In the genomic region with DNA sequence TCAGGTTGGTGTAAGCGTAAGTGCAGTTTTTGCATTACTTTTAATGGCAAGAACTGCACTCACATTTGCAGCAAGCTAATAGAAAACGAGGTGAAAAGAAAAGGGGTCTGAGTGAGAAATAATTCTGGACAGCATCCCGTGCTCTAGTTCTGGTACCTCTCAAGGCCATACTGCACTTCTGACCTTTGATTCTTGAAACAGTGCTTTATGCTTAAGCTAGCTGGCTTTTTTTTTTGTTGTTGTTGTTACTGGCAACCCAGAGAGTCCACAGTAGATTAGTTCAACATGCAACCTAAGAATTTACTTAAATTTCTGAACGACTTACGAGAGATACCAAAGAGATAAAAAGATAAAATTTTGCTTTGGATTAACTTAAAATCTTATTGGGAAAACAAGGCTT, we compare ENCODE assay signal across 21 cellular contexts.
"Had no signal": no experiment of that assay in that cellular context is flagged by ENCODE, and none has a peak within 500 bp of the region (broad histone marks: within the 10 kb centered on the region; RNA-seq: fewer than 3 reads in every experiment).

No MANE protein-coding gene starts in this region.

- H3K36me3 Mint-ChIP-seq: naive B cell; stimulated activated effector memory CD8-positive, alpha-beta T cell treated with anti-CD3 and anti-CD28 coated beads, Interleukin-12 subunit alpha, Interleukin-12 subunit beta, amount 100 ng/mL, for 72 hours; type B pancreatic cell had no signal

- FAIRE-seq: keratinocyte, urothelium cell line had no signal

- H3K4me1 ChIP-seq: colonic mucosa, esophagus squamous epithelium, gastrocnemius medialis, suprapubic skin, thyroid gland had no signal

- H3K27ac ChIP-seq: colonic mucosa, esophagus squamous epithelium, gastrocnemius medialis, suprapubic skin, thyroid gland had no signal

- H3K27me3 ChIP-seq: colonic mucosa, esophagus squamous epithelium, gastrocnemius medialis, suprapubic skin, thyroid gland had no signal

- ATAC-seq: gastrocnemius medialis; left ventricle myocardium superior; stimulated activated effector memory CD8-positive, alpha-beta T cell treated with anti-CD3 and anti-CD28 coated beads, Interleukin-12 subunit alpha, Interleukin-12 subunit beta, amount 100 ng/mL, for 72 hours; stimulated activated naive CD8-positive, alpha-beta T cell treated with anti-CD3 and anti-CD28 coated beads, Interleukin-15, Interleukin-2, amounts not matched to agents 100 U/mL and 50 U/mL, for 24 hours had no signal

- H3K9me3 Mint-ChIP-seq: nephron progenitor cell, type B pancreatic cell had no signal

- H3K36me3 ChIP-seq: colonic mucosa, esophagus squamous epithelium, gastrocnemius medialis, suprapubic skin, thyroid gland had no signal

- H3K4me3 Mint-ChIP-seq: naive B cell; nephron progenitor cell; stimulated activated effector memory CD8-positive, alpha-beta T cell treated with anti-CD3 and anti-CD28 coated beads, Interleukin-12 subunit alpha, Interleukin-12 subunit beta, amount 100 ng/mL, for 72 hours; type B pancreatic cell had no signal

- H3K9me3 ChIP-seq: colonic mucosa, esophagus squamous epithelium, gastrocnemius medialis, suprapubic skin, thyroid gland had no signal

- H3K27me3 Mint-ChIP-seq: naive B cell had no signal

- H3K4me3 ChIP-seq: colonic mucosa, esophagus squamous epithelium, gastrocnemius medialis, lung, suprapubic skin, thyroid gland had no signal

- H3K27ac Mint-ChIP-seq: naive B cell; nephron progenitor cell; stimulated activated effector memory CD8-positive, alpha-beta T cell treated with anti-CD3 and anti-CD28 coated beads, Interleukin-12 subunit alpha, Interleukin-12 subunit beta, amount 100 ng/mL, for 72 hours; type B pancreatic cell had no signal

- H3K4me1 Mint-ChIP-seq: naive B cell; nephron progenitor cell; stimulated activated effector memory CD8-positive, alpha-beta T cell treated with anti-CD3 and anti-CD28 coated beads, Interleukin-12 subunit alpha, Interleukin-12 subunit beta, amount 100 ng/mL, for 72 hours had no signal

- DNase-seq: cerebellar nuclear complex; colonic mucosa; dermis blood vessel endothelial cell; esophagus squamous epithelium; gastrocnemius medialis; glutamatergic neuron; left ventricle myocardium superior; mesenchymal stem cell; midbrain; naive B cell; nephron progenitor cell; stimulated activated CD4-positive, alpha-beta T cell treated with anti-CD3 and anti-CD28 coated beads, Interleukin-4, amount 100 ng/mL, for 1 hour; stimulated activated CD8-positive, alpha-beta memory T cell treated with anti-CD3 and anti-CD28 coated beads, Interleukin-4, amount 100 ng/mL, for 48 hours; stimulated activated naive CD8-positive, alpha-beta T cell treated with anti-CD3 and anti-CD28 coated beads, Interleukin-15, Interleukin-2, amounts not matched to agents 100 U/mL and 50 U/mL, for 24 hours; thyroid gland had no signal
